13 cellular contexts compared by ENCODE assay signal in genomic region chr14:21630503-21630902, GRCh38. TPM values are rescaled to one million over a fixed set of nuclear protein-coding genes. Genes with fewer than 3 reads are reported as not detected.
"Had no signal": no experiment of that assay in that cellular context is flagged by ENCODE, and none has a peak within 500 bp of the region (broad histone marks: within the 10 kb centered on the region; RNA-seq: fewer than 3 reads in every experiment).

No MANE protein-coding gene starts in this region.

RNA-seq across cellular contexts. Expression of gene OR10G2, which starts 4.2 kb away (rescaled TPM):
- total RNA-seq: activated CD4-positive, alpha-beta memory T cell treated with anti-CD3 and anti-CD28 coated beads, Interleukin-2, amount 10 ng/mL, durations not matched to agents 7 days and 5 days; activated CD4-positive, alpha-beta T cell treated with anti-CD3 and anti-CD28 coated beads for 36 hours; activated CD4-positive, alpha-beta T cell treated with anti-CD3 and anti-CD28 coated beads, Interleukin-2, amount 10 ng/mL, durations not matched to agents 7 days and 5 days; activated CD8-positive, alpha-beta memory T cell treated with anti-CD3 and anti-CD28 coated beads, Interleukin-2, amount 10 ng/mL, durations not matched to agents 7 days and 5 days; activated CD8-positive, alpha-beta T cell treated with anti-CD3 and anti-CD28 coated beads, Interleukin-2, amount 10 ng/mL, durations not matched to agents 7 days and 5 days; activated naive CD8-positive, alpha-beta T cell treated with anti-CD3 and anti-CD28 coated beads, Interleukin-2, amount 10 ng/mL, durations not matched to agents 7 days and 5 days; activated T-helper 2 cell treated with anti-CD3 and anti-CD28 coated beads, Interferon-gamma antibody, Interleukin-2, Interleukin-4, amounts not matched to agents 10 μg/mL and 5 μg/mL and 100 μg/mL, durations not matched to agents 14 hours and 24 hours and 36 hours; ascending aorta; bronchial epithelial cell; cardiac muscle cell; chondrocyte; WTC11 had no signal
- polyA plus RNA-seq: adipose tissue, cardiac muscle cell had no signal

RNA-seq across cellular contexts. Expression of gene OR4E2, which starts 23.1 kb away (rescaled TPM):
- total RNA-seq: activated CD4-positive, alpha-beta T cell treated with anti-CD3 and anti-CD28 coated beads for 36 hours; activated CD4-positive, alpha-beta T cell treated with anti-CD3 and anti-CD28 coated beads, Interleukin-2, amount 10 ng/mL, durations not matched to agents 7 days and 5 days; activated CD8-positive, alpha-beta memory T cell treated with anti-CD3 and anti-CD28 coated beads, Interleukin-2, amount 10 ng/mL, durations not matched to agents 7 days and 5 days; activated CD8-positive, alpha-beta T cell treated with anti-CD3 and anti-CD28 coated beads, Interleukin-2, amount 10 ng/mL, durations not matched to agents 7 days and 5 days; activated naive CD8-positive, alpha-beta T cell treated with anti-CD3 and anti-CD28 coated beads, Interleukin-2, amount 10 ng/mL, durations not matched to agents 7 days and 5 days; activated T-helper 2 cell treated with anti-CD3 and anti-CD28 coated beads, Interferon-gamma antibody, Interleukin-2, Interleukin-4, amounts not matched to agents 10 μg/mL and 5 μg/mL and 100 μg/mL, durations not matched to agents 14 hours and 24 hours and 36 hours; ascending aorta; bronchial epithelial cell; cardiac muscle cell; chondrocyte; WTC11 had no signal
- polyA plus RNA-seq: adipose tissue, cardiac muscle cell had no signal

RNA-seq across cellular contexts. Expression of gene OR4E1, which starts 43.1 kb away (rescaled TPM):
- total RNA-seq: activated CD8-positive, alpha-beta memory T cell treated with anti-CD3 and anti-CD28 coated beads, Interleukin-2, amount 10 ng/mL, durations not matched to agents 7 days and 5 days; ascending aorta; bronchial epithelial cell; cardiac muscle cell; chondrocyte; WTC11 had no signal
- polyA plus RNA-seq: adipose tissue, cardiac muscle cell had no signal

RNA-seq across cellular contexts. Expression of gene OR10G3, which starts 50.6 kb away (rescaled TPM):
- total RNA-seq: activated CD4-positive, alpha-beta memory T cell treated with anti-CD3 and anti-CD28 coated beads, Interleukin-2, amount 10 ng/mL, durations not matched to agents 7 days and 5 days; activated CD4-positive, alpha-beta T cell treated with anti-CD3 and anti-CD28 coated beads for 36 hours; activated CD4-positive, alpha-beta T cell treated with anti-CD3 and anti-CD28 coated beads, Interleukin-2, amount 10 ng/mL, durations not matched to agents 7 days and 5 days; activated CD8-positive, alpha-beta memory T cell treated with anti-CD3 and anti-CD28 coated beads, Interleukin-2, amount 10 ng/mL, durations not matched to agents 7 days and 5 days; activated CD8-positive, alpha-beta T cell treated with anti-CD3 and anti-CD28 coated beads, Interleukin-2, amount 10 ng/mL, durations not matched to agents 7 days and 5 days; activated naive CD8-positive, alpha-beta T cell treated with anti-CD3 and anti-CD28 coated beads, Interleukin-2, amount 10 ng/mL, durations not matched to agents 7 days and 5 days; activated T-helper 2 cell treated with anti-CD3 and anti-CD28 coated beads, Interferon-gamma antibody, Interleukin-2, Interleukin-4, amounts not matched to agents 10 μg/mL and 5 μg/mL and 100 μg/mL, durations not matched to agents 14 hours and 24 hours and 36 hours; ascending aorta; bronchial epithelial cell; cardiac muscle cell; chondrocyte; WTC11 had no signal
- polyA plus RNA-seq: cardiac muscle cell had no signal
